Comparison of ENCODE assay signal across 8 cellular contexts in the genomic region with DNA sequence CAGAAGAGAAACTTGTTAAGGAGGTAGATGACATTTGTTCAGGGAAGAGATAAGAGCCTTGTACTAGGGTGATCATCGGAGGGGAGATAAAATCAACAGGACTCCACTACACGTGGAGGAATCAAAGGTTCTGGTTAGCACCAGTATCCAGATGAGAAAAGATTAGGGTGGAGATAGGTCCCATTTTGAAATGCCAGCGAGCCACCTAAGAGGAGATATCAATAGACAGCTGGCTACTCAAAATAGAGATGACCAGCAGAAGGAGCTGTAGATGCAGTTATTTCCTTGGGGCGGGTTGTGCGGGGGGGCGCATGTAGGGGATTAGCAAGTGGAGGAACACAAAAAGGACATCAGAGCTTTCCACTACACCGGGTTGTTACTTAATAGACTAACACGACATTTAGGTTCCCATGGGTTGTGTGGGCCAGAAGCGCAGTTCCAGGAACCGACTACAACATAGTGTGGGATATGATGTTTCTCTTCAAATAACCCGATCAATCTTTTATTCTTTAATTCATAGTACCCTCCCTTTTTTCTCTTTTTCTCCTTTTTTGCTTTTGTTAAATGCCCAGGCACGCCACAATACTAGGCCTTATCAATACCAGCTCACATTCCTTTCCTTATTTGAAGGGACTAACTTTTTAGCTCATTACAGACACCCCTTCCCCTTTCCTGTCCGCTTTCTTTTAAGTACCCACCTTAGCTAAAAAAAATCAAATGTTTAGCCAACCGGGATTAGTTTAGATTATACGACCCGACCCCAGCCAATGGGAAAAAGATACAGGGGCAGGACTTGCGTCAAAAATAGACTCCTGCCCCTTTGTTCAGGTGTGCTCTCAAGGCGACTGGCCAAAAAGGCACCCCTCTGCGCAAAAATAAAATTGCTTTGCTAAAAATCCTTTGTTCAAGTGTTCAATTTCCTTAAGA. TPM values are rescaled to one million over a fixed set of nuclear protein-coding genes. Genes with fewer than 3 reads are reported as not detected.
DNase-seq lines count a peak whose midpoint lies in the region; ATAC-seq and TF ChIP-seq lines count a peak whose summit lies in the region.

No MANE protein-coding gene starts in this region.

- no peaks in the 10 kb centered on the region for H3K4me1 ChIP-seq in SJCRH30
- peaks cover 15% of the 10 kb centered on the region for H3K4me1 ChIP-seq in lower lobe of right lung
- H3K4me1 ChIP-seq in thyroid gland, result peaks cover 9 to 22% of the 10 kb centered on the region in 2 donors

- H3K27me3 ChIP-seq in SJCRH30 (no peaks in the 10 kb centered on the region), lower lobe of right lung (ENCODE audit: low read depth) (no peaks in the 10 kb centered on the region), thyroid gland (no peaks in the 10 kb centered on the region)

- H3K4me1 Mint-ChIP-seq in dendritic cell treated with granulocyte-macrophage colony-stimulating factor and Interleukin-4, amounts not matched to agents 40 ng/mL and 50 ng/mL, for 4 days (ENCODE audit: low read depth), result peaks cover 26% of the 10 kb centered on the region

- DNase-seq in DMS 273 (lab: John Stamatoyannopoulos, UW; ENCODE audit: unreplicated experiment), result peak; percentile 58
- DNase-seq in SJCRH30, result peak; percentile 16 to 25
- DNase-seq in lower lobe of right lung, result peak; percentile 57
- peak; percentile 43 to 55 for DNase-seq in thyroid gland
- DNase-seq in GM19240 (ENCODE audit: insufficient read length, low spot score), result no peak

- no peak for TF ChIP-seq CTCF in lower lobe of right lung (IDR thresholded peaks at IDR 0.05)
- peak in 1 of 6 experiments; percentile 23 for TF ChIP-seq CTCF in thyroid gland (IDR thresholded peaks at IDR 0.05)

- H3K4me3 ChIP-seq in SJCRH30, result no peak overlapping the region
- H3K4me3 ChIP-seq in lower lobe of right lung, result peak overlapping the region; percentile 71
- peak overlapping the region in 1 of 3 donors; percentile 47 for H3K4me3 ChIP-seq in thyroid gland (replicated peaks in 1 of 3)

- H3K9me3 ChIP-seq in SJCRH30 (replicated peaks) (no peaks in the 10 kb centered on the region), lower lobe of right lung (no peaks in the 10 kb centered on the region), thyroid gland (no peaks in the 10 kb centered on the region)

- H3K36me3 ChIP-seq in SJCRH30 (no peaks in the 10 kb centered on the region), lower lobe of right lung (no peaks in the 10 kb centered on the region), thyroid gland (no peaks in the 10 kb centered on the region)

- TF ChIP-seq POLR2A in thyroid gland (IDR thresholded peaks at IDR 0.05), result no peak

- no peaks in the 10 kb centered on the region for H3K9me3 Mint-ChIP-seq in dendritic cell treated with granulocyte-macrophage colony-stimulating factor and Interleukin-4, amounts not matched to agents 40 ng/mL and 50 ng/mL, for 4 days

- WGBS in thyroid gland, 2 donors, result 39 to 46% methylated on average over 19 of the region's 19 CpGs

- H3K27ac ChIP-seq in SJCRH30 (no peak overlapping the region), lower lobe of right lung (peak overlapping the region; percentile 95), thyroid gland (peak overlapping the region; percentile 89 to 93 (median 90))

- peak; percentile 3 for ATAC-seq in GM19328 (IDR thresholded peaks at IDR 0.05; ENCODE audit: unreplicated experiment)
- ATAC-seq in HG03571 (IDR thresholded peaks at IDR 0.05; ENCODE audit: unreplicated experiment), result peak; percentile 9
- peak in 1 of 2 donors; percentile 6 for ATAC-seq in lower lobe of right lung

- peak overlapping the region; percentile 98 for H3K27ac Mint-ChIP-seq in dendritic cell treated with granulocyte-macrophage colony-stimulating factor and Interleukin-4, amounts not matched to agents 40 ng/mL and 50 ng/mL, for 4 days

- H3K4me3 Mint-ChIP-seq in dendritic cell treated with granulocyte-macrophage colony-stimulating factor and Interleukin-4, amounts not matched to agents 40 ng/mL and 50 ng/mL, for 4 days, result peak overlapping the region; percentile 96

- H3K27me3 Mint-ChIP-seq in dendritic cell treated with granulocyte-macrophage colony-stimulating factor and Interleukin-4, amounts not matched to agents 40 ng/mL and 50 ng/mL, for 4 days, result no peaks in the 10 kb centered on the region

- intact Hi-C loops in dendritic cell treated with granulocyte-macrophage colony-stimulating factor and Interleukin-4, amounts not matched to agents 40 ng/mL and 50 ng/mL, for 4 days (cut with micrococcal nuclease), result loop anchor here (1.0 to 10.0 kb wide), 6 partner anchors 17 to 299 kb away; a partner anchor contains a TSS
- intact Hi-C loops in lower lobe of right lung (cut with DNase I) (no loop called here), thyroid gland (cut with DNase I) (loop anchor here (10.0 kb wide), 1 partner anchor 94 kb away; a partner anchor contains a TSS)

- peaks cover 10% of the 10 kb centered on the region for H3K36me3 Mint-ChIP-seq in dendritic cell treated with granulocyte-macrophage colony-stimulating factor and Interleukin-4, amounts not matched to agents 40 ng/mL and 50 ng/mL, for 4 days (ENCODE audit: low read depth)

RNA-seq across cellular contexts. Expression of a gene that starts 2.0 kb away (rescaled TPM):
- 68.3 and 70.5 TPM in 2 replicates for total RNA-seq in SJCRH30 (2014; rRNA removed; shearing (Covaris generic))
- total RNA-seq in lower lobe of right lung (1.8 TPM), thyroid gland (1 to 10 TPM in 3 of 4 donors, under 1 TPM in 1; 0.67 to 1.5 (median 1.1) TPM)

RNA-seq across cellular contexts. Expression of a gene that starts 17.0 kb away (rescaled TPM):
- 21.5 and 24.8 TPM in 2 replicates for total RNA-seq in SJCRH30 (2014; rRNA removed; shearing (Covaris generic))
- total RNA-seq in lower lobe of right lung, result 26.3 TPM
- total RNA-seq in thyroid gland, result 10 to 100 TPM; 38.8 to 95.2 (median 46.7) TPM

Comparison
In these comparisons a context has a peak if more than half of its experiments do, and no peak if none do; other contexts are left out.
1. RNA of a gene that starts 2.0 kb away (total RNA-seq): 68.3 to 70.5 TPM in SJCRH30; 1.8 TPM in lower lobe of right lung (single experiment) and 0.67 to 1.5 TPM in thyroid gland; every median in the first group is over 10 times any median in the second.